22 cellular contexts compared by ENCODE assay signal in genomic region chr9:136047076-136047774, GRCh38. TPM values are rescaled to one million over a fixed set of nuclear protein-coding genes. Genes with fewer than 3 reads are reported as not detected.
A peak's percentile ranks its signal among the peaks of the same experiment; 100 is the strongest.
DNase-seq lines count a peak whose midpoint lies in the region; ATAC-seq, FAIRE-seq and TF ChIP-seq lines count a peak whose summit lies in the region.
"Had no signal": no experiment of that assay in that cellular context is flagged by ENCODE, and none has a peak within 500 bp of the region (broad histone marks: within the 10 kb centered on the region; RNA-seq: fewer than 3 reads in every experiment).

No MANE protein-coding gene starts in this region.

- peaks cover 0 to 80% (median 32%) of the 10 kb centered on the region in 4 donors for H3K4me1 ChIP-seq in tibial nerve

- DNase-seq in GM12892 (ENCODE audit: insufficient read length) (peak; percentile 8), T-helper 17 cell (no peak), left lobe of liver (ENCODE audit: low spot score) (peak; percentile 42), tibial nerve (ENCODE audit: low spot score in 2 of 2) (no peak), WERI-Rb-1 (no peak), NCI-H1417 treated with DMSO at 0.1 percent for 48 hours (lab: John Stamatoyannopoulos, UW) (no peak)
- DNase-seq: activated CD4-positive, CD25-positive, alpha-beta regulatory T cell; brain microvascular endothelial cell; erythroblast; foreskin melanocyte; GOT3; hippocampal formation; NCI-H1436; NCI-H524 treated with DMSO at 0.1 percent for 48 hours; SIG-M5; stimulated activated CD8-positive, alpha-beta memory T cell treated with anti-CD3 and anti-CD28 coated beads, Interleukin-4, amount 100 ng/mL, for 48 hours had no signal

- 78 to 81% methylated on average over 20 to 29 of the region's 31 CpGs for WGBS in tibial nerve, 2 donors

- peaks cover 6% of the 10 kb centered on the region for H3K4me1 Mint-ChIP-seq in T-helper 17 cell

- H3K36me3 Mint-ChIP-seq in T-helper 17 cell (ENCODE audit: low read depth): no peaks in the 10 kb centered on the region
- H3K36me3 Mint-ChIP-seq: natural killer cell treated with Interleukin-12 subunit alpha and Interleukin-12 subunit beta and Interleukin-15 and Interleukin-18, amount 100 ng/mL, for 72 hours had no signal

- no peak overlapping the region for H3K27ac Mint-ChIP-seq in T-helper 17 cell
- H3K27ac Mint-ChIP-seq: activated T-helper 2 cell treated with anti-CD3 and anti-CD28 coated beads, Interferon-gamma antibody, Interleukin-2, Interleukin-4, amounts not matched to agents 10 μg/mL and 5 μg/mL and 100 μg/mL, durations not matched to agents 14 hours and 24 hours and 36 hours; B cell; mesothelial cell of epicardium; natural killer cell treated with Interleukin-12 subunit alpha and Interleukin-12 subunit beta and Interleukin-15 and Interleukin-18, amount 100 ng/mL, for 72 hours had no signal

- H3K27ac ChIP-seq in tibial nerve (peak overlapping the region in 3 of 4 donors; percentile 15 to 91 (median 84)), WERI-Rb-1 (no peak overlapping the region)
- H3K27ac ChIP-seq: brain microvascular endothelial cell, prostate gland had no signal

- H3K27me3 ChIP-seq in tibial nerve (no peaks in the 10 kb centered on the region), WERI-Rb-1 (ENCODE audit: insufficient read depth, low read depth, severe bottlenecking) (no peaks in the 10 kb centered on the region)
- H3K27me3 ChIP-seq: brain microvascular endothelial cell had no signal

- TF ChIP-seq POLR2A in GM12892 (IDR thresholded peaks at IDR 0.05; ENCODE audit: low read depth, low read length): no peak
- TF ChIP-seq POLR2A in tibial nerve (IDR thresholded peaks at IDR 0.05): no peak

- H3K4me3 ChIP-seq in tibial nerve (no peak overlapping the region), WERI-Rb-1 (ENCODE audit: low read depth, low read length) (no peak overlapping the region)
- H3K4me3 ChIP-seq: prostate gland had no signal

- H3K36me3 ChIP-seq in tibial nerve: peaks cover 0 to 58% (median 0%) of the 10 kb centered on the region in 3 donors
- H3K36me3 ChIP-seq in WERI-Rb-1: peaks cover 5% of the 10 kb centered on the region
- H3K36me3 ChIP-seq: prostate gland had no signal

- no peak overlapping the region for H3K4me3 Mint-ChIP-seq in T-helper 17 cell
- H3K4me3 Mint-ChIP-seq: B cell; mesothelial cell of epicardium; natural killer cell treated with Interleukin-12 subunit alpha and Interleukin-12 subunit beta and Interleukin-15 and Interleukin-18, amount 100 ng/mL, for 72 hours had no signal

- no peak for FAIRE-seq in GM12892 (lab: Jason Lieb, UNC)

- ATAC-seq in T-helper 17 cell: peak; percentile 53
- no peak for ATAC-seq in left lobe of liver
- no peak for ATAC-seq in GM18502 (IDR thresholded peaks at IDR 0.05; ENCODE audit: poor library complexity, unreplicated experiment)
- ATAC-seq: natural killer cell treated with Interleukin-12 subunit alpha and Interleukin-12 subunit beta and Interleukin-15 and Interleukin-18, amount 100 ng/mL, for 72 hours had no signal

- no peaks in the 10 kb centered on the region for H3K27me3 Mint-ChIP-seq in T-helper 17 cell
- H3K27me3 Mint-ChIP-seq: natural killer cell treated with Interleukin-12 subunit alpha and Interleukin-12 subunit beta and Interleukin-15 and Interleukin-18, amount 100 ng/mL, for 72 hours had no signal

- TF ChIP-seq CTCF in tibial nerve (IDR thresholded peaks at IDR 0.05) (no peak), WERI-Rb-1 (IDR thresholded peaks at IDR 0.05; ENCODE audit: low read depth, low read length) (no peak)

- TF ChIP-seq EP300 in tibial nerve (IDR thresholded peaks at IDR 0.05): no peak

- H3K9me3 ChIP-seq in T-helper 17 cell (ENCODE audit: control insufficient read depth, low read length, poor library complexity, severe bottlenecking) (no peaks in the 10 kb centered on the region), tibial nerve (no peaks in the 10 kb centered on the region), WERI-Rb-1 (ENCODE audit: severe bottlenecking) (no peaks in the 10 kb centered on the region)
- H3K9me3 ChIP-seq: prostate gland had no signal

RNA-seq across cellular contexts. Expression of gene NACC2, which starts 47.9 kb away (rescaled TPM):
- 0.04 TPM for polyA plus RNA-seq in GM12892 (2012; ENCODE audit: missing spikeins)
- total RNA-seq in T-helper 17 cell (1 to 10 TPM; 5.8 to 5.9 TPM), left lobe of liver (18.4 TPM), tibial nerve (10 to 100 TPM; 45.6 to 55.7 (median 49.8) TPM)

Comparison
In these comparisons a context has a peak if more than half of its experiments do, and no peak if none do; other contexts are left out.
1. DNase-seq: peak in GM12892 (single experiment) and left lobe of liver (single experiment); none in T-helper 17 cell (0 of 3), tibial nerve (0 of 2), WERI-Rb-1 (single experiment) and NCI-H1417 treated with DMSO at 0.1 percent for 48 hours (single experiment).